ENCODE assay signal across 1 cellular context in the genomic region with DNA sequence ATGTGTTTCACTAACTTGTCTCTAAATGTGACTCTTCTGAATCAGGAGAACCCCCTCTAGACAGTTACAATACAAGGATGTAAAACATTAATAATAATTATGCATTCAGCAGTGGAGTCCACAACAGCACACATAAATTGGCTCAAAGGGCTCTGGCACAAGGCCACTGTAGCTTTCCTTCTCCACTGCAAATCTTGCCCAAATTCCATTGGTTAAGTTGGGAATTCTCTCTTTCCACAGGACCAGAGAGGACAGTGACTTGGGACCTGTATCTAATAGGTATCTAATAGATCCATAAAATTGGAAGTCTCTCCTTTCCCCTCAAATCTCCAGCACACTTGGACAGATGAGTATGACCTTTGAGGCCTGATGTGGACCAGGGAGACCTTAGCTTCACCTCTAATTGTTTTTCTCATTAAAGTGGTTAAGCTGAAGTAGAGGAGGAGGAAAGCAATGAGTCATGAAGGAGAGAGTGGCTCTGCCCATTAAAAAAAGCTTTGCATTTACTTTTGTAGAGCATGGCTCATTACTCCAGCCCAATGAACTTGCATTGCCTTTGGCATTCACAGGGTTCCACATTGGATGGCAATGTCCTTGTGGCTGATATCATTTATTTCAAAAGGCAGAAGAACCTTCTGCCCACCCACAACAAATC.
TF ChIP-seq lines count a peak whose summit lies in the region.

No MANE protein-coding gene starts in this region.

TF ChIP-seq in HCT116, 20 proteins besides CTCF, POLR2A, EP300 and RAD21:
- TF ChIP-seq ZBTB33 (IDR thresholded peaks at IDR 0.05; ENCODE audit: extremely low read depth, insufficient replicate concordance, low read length) (no peak), SRF (IDR thresholded peaks at IDR 0.05; ENCODE audit: low read depth) (no peak), ELF1 (IDR thresholded peaks at IDR 0.05; ENCODE audit: borderline replicate concordance, low read depth) (no peak), SP1 (IDR thresholded peaks at IDR 0.05; ENCODE audit: low read depth) (no peak), POLR2AphosphoS5 (IDR thresholded peaks at IDR 0.05; ENCODE audit: low read depth, low read length) (no peak), CBX3 (IDR thresholded peaks at IDR 0.05; ENCODE audit: low read depth) (no peak), ZFX (IDR thresholded peaks at IDR 0.05) (no peak), EGR1 (IDR thresholded peaks at IDR 0.05; ENCODE audit: low read depth) (no peak), EZH2phosphoT487 (IDR thresholded peaks at IDR 0.05; ENCODE audit: borderline replicate concordance) (no peak)
- TF ChIP-seq, protein P1, sequence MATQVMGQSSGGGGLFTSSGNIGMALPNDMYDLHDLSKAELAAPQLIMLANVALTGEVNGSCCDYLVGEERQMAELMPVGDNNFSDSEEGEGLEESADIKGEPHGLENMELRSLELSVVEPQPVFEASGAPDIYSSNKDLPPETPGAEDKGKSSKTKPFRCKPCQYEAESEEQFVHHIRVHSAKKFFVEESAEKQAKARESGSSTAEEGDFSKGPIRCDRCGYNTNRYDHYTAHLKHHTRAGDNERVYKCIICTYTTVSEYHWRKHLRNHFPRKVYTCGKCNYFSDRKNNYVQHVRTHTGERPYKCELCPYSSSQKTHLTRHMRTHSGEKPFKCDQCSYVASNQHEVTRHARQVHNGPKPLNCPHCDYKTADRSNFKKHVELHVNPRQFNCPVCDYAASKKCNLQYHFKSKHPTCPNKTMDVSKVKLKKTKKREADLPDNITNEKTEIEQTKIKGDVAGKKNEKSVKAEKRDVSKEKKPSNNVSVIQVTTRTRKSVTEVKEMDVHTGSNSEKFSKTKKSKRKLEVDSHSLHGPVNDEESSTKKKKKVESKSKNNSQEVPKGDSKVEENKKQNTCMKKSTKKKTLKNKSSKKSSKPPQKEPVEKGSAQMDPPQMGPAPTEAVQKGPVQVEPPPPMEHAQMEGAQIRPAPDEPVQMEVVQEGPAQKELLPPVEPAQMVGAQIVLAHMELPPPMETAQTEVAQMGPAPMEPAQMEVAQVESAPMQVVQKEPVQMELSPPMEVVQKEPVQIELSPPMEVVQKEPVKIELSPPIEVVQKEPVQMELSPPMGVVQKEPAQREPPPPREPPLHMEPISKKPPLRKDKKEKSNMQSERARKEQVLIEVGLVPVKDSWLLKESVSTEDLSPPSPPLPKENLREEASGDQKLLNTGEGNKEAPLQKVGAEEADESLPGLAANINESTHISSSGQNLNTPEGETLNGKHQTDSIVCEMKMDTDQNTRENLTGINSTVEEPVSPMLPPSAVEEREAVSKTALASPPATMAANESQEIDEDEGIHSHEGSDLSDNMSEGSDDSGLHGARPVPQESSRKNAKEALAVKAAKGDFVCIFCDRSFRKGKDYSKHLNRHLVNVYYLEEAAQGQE (IDR thresholded peaks at IDR 0.05; ENCODE audit: low read depth) = no peak
